Comparison of ENCODE assay signal across 19 cellular contexts in genomic region chr5:178338126-178338749, GRCh38.
DNase-seq lines count a peak whose midpoint lies in the region; ATAC-seq, FAIRE-seq and TF ChIP-seq lines count a peak whose summit lies in the region.
"Had no signal": no experiment of that assay in that cellular context is flagged by ENCODE, and none has a peak within 500 bp of the region (broad histone marks: within the 10 kb centered on the region; RNA-seq: fewer than 3 reads in every experiment).

No MANE protein-coding gene starts in this region.

- no peaks in the 10 kb centered on the region for H3K36me3 ChIP-seq in left ventricle myocardium inferior
- H3K36me3 ChIP-seq in RWPE2 (ENCODE audit: low read depth) = no peaks in the 10 kb centered on the region
- H3K36me3 ChIP-seq in small intestine (ENCODE audit: control insufficient read depth in 2 of 2, insufficient read depth in 2 of 2, low read length in 2 of 2) = no peaks in the 10 kb centered on the region
- H3K36me3 ChIP-seq in mesendoderm (ENCODE audit: control insufficient read depth, insufficient read depth, low read length) = no peaks in the 10 kb centered on the region

- H3K9me3 ChIP-seq in left ventricle myocardium inferior (replicated peaks) = no peaks in the 10 kb centered on the region
- no peaks in the 10 kb centered on the region for H3K9me3 ChIP-seq in RWPE2 (ENCODE audit: severe bottlenecking)
- H3K9me3 ChIP-seq in small intestine (ENCODE audit: control insufficient read depth, low read depth) = no peaks in the 10 kb centered on the region

- H3K79me1 ChIP-seq in mesendoderm (ENCODE audit: low read length) = no peaks in the 10 kb centered on the region

- no peak for ATAC-seq in left cardiac atrium
- ATAC-seq in RWPE2 (ENCODE audit: low read depth) = peak; percentile 19; the same call in 2 of the 3 replicates
- ATAC-seq in HG03097 (IDR thresholded peaks at IDR 0.05; ENCODE audit: low FRiP score, unreplicated experiment) = no peak
- ATAC-seq: Panc1, Right ventricle myocardium inferior had no signal

- DNase-seq in left cardiac atrium (peak; percentile 7), left ventricle myocardium inferior (no peak), RWPE2 (ENCODE audit: low spot score) (peak; percentile 61), myocyte (ENCODE audit: low read depth) (peak; percentile 83), small intestine (peak; percentile 21), iPS-NIHi11 (ENCODE audit: low spot score) (no peak), mesendoderm (no peak)
- DNase-seq: DMS79, GOT3, NCI-H1417 treated with DMSO at 0.1 percent for 48 hours, NCI-H187 treated with DMSO at 0.1 percent for 48 hours, NCI-H526 treated with DMSO at 0.1 percent for 48 hours had no signal

- H3K4me2 ChIP-seq in mesendoderm (ENCODE audit: low read length) = no peak overlapping the region
- H3K4me2 ChIP-seq: KMS-11 had no signal

- H3K9ac ChIP-seq in mesendoderm (ENCODE audit: low read length) = no peak overlapping the region
- H3K9ac ChIP-seq: KMS-11 had no signal

- 65 to 83% (median 69%) methylated on average over 11 of the region's 11 CpGs for WGBS in small intestine, 3 donors
- no CpG with 5 or more reads among the region's 11 CpGs for WGBS in mesendoderm (ENCODE audit: extremely low coverage, insufficient coverage, low lambda C conversion rate)

- no peak overlapping the region for H3K18ac ChIP-seq in mesendoderm (ENCODE audit: low read length)

- TF ChIP-seq CTCF in left ventricle myocardium inferior (IDR thresholded peaks at IDR 0.05; ENCODE audit: borderline replicate concordance) = no peak
- TF ChIP-seq CTCF in RWPE2 (IDR thresholded peaks at IDR 0.05; ENCODE audit: poor library complexity, severe bottlenecking) = no peak

- H3K56ac ChIP-seq in mesendoderm (ENCODE audit: low read length) = no peak overlapping the region

- no peak overlapping the region for H3K27ac ChIP-seq in left ventricle myocardium inferior (replicated peaks)
- no peak overlapping the region for H3K27ac ChIP-seq in RWPE2 (ENCODE audit: poor library complexity, severe bottlenecking)
- no peak overlapping the region for H3K27ac ChIP-seq in small intestine (ENCODE audit: low read depth in 1 of 2, low read length in 1 of 2)
- no peak overlapping the region for H3K27ac ChIP-seq in mesendoderm (ENCODE audit: low read depth, low read length)
- H3K27ac ChIP-seq: C4-2B, KMS-11 had no signal

- FAIRE-seq in small intestine (lab: Jason Lieb, UNC) = no peak
- FAIRE-seq: GM12892, GM18507 had no signal

- no peak overlapping the region for H4K5ac ChIP-seq in mesendoderm (ENCODE audit: low read length)

- H3K79me2 ChIP-seq in mesendoderm (ENCODE audit: control insufficient read depth, insufficient read depth, low read length) = no peaks in the 10 kb centered on the region

- no peak overlapping the region for H2BK5ac ChIP-seq in mesendoderm (ENCODE audit: low read length)

- no peak overlapping the region for H2BK15ac ChIP-seq in mesendoderm (replicated peaks; ENCODE audit: low read depth)

- H3K4ac ChIP-seq in mesendoderm (ENCODE audit: low read depth, low read length) = no peak overlapping the region

- H4K8ac ChIP-seq in mesendoderm (ENCODE audit: low read depth, low read length) = no peak overlapping the region

- intact Hi-C loops in left cardiac atrium (cut with DNase I) (loop anchor here in 1 of 2 donors (10.0 kb wide), 1 partner anchor 87 kb away; no protein-coding TSS in a partner anchor), left ventricle myocardium inferior (cut with micrococcal nuclease) (no loop called here)

- H2AK5ac ChIP-seq in mesendoderm (ENCODE audit: low read length) = no peak overlapping the region

- H3K4me1 ChIP-seq in left ventricle myocardium inferior = peaks cover 14% of the 10 kb centered on the region
- H3K4me1 ChIP-seq in RWPE2 (ENCODE audit: insufficient read depth, poor library complexity, severe bottlenecking) = peaks cover 3% of the 10 kb centered on the region
- H3K4me1 ChIP-seq in small intestine (ENCODE audit: control insufficient read depth in 2 of 2, insufficient read depth in 1 of 2, low read depth in 1 of 2, low read length in 1 of 2) = no peaks in the 10 kb centered on the region
- no peaks in the 10 kb centered on the region for H3K4me1 ChIP-seq in mesendoderm (ENCODE audit: control insufficient read depth, low read depth, low read length)

- H3K23ac ChIP-seq in mesendoderm (ENCODE audit: low read length) = no peak overlapping the region

- H3K4me3 ChIP-seq in left ventricle myocardium inferior = no peak overlapping the region
- H3K4me3 ChIP-seq in RWPE2 (ENCODE audit: severe bottlenecking) = no peak overlapping the region
- H3K4me3 ChIP-seq in small intestine (ENCODE audit: low read depth in 1 of 2, low read length in 2 of 2) = no peak overlapping the region
- no peak overlapping the region for H3K4me3 ChIP-seq in mesendoderm (ENCODE audit: low read length)

- H3K27me3 ChIP-seq in left ventricle myocardium inferior (ENCODE audit: low read depth) (no peaks in the 10 kb centered on the region), RWPE2 (ENCODE audit: insufficient read depth, poor library complexity, severe bottlenecking) (no peaks in the 10 kb centered on the region), small intestine (ENCODE audit: control insufficient read depth in 2 of 2, insufficient read depth in 2 of 2, low read length in 2 of 2) (no peaks in the 10 kb centered on the region), mesendoderm (ENCODE audit: insufficient read depth, low read length, poor library complexity) (no peaks in the 10 kb centered on the region)

- no peak overlapping the region for H2BK120ac ChIP-seq in mesendoderm (ENCODE audit: low read depth, low read length)

Comparison
In these comparisons a context has a peak if more than half of its experiments do, and no peak if none do; other contexts are left out.
1. DNase-seq: peak in left cardiac atrium (single experiment), RWPE2 (single experiment), myocyte (single experiment) and small intestine (single experiment); none in left ventricle myocardium inferior (single experiment), iPS-NIHi11 (single experiment) and mesendoderm (single experiment).